1 cellular context compared by ENCODE assay signal in genomic region chr11:313787-314547, GRCh38.
TF ChIP-seq lines count a peak whose summit lies in the region.

Gene IFITM1, plus strand, starts transcription at chr11:314040. Its CDS starts 131 bp downstream, at chr11:314171.

TF ChIP-seq in GM12878, 131 proteins besides CTCF, POLR2A, EP300 and RAD21 (continued from another document and continues in another):
- TF ChIP-seq RELB (IDR thresholded peaks at IDR 0.05; ENCODE audit: low read depth) (peak; percentile 67; the same call in 1 of the 2 replicates), RUNX3 (IDR thresholded peaks at IDR 0.05; ENCODE audit: low read length) (peak; percentile 85), SMAD5 (IDR thresholded peaks at IDR 0.05; ENCODE audit: low read depth) (peak; percentile 76; the same call in 1 of the 2 replicates), ZNF24 (IDR thresholded peaks at IDR 0.05) (no peak), DPF2 (IDR thresholded peaks at IDR 0.05) (peak; percentile 67), ATF3 (IDR thresholded peaks at IDR 0.05; ENCODE audit: borderline replicate concordance, extremely low read depth, low read depth, low read length) (no peak), SMARCA5 (IDR thresholded peaks at IDR 0.05) (peak; percentile 74; the same call in 1 of the 2 replicates), IKZF2 (IDR thresholded peaks at IDR 0.05) (peak; percentile 56 to 58; a peak in 2 of 4 replicates), STAT1 (conservative IDR thresholded peaks at IDR 0.05) (peak; percentile 77; the same call in 1 of the 2 replicates), SREBF2 (IDR thresholded peaks at IDR 0.05; ENCODE audit: low read length) (no peak), JUND (IDR thresholded peaks at IDR 0.05; ENCODE audit: low read depth, low read length) (no peak), SIN3A (IDR thresholded peaks at IDR 0.05; ENCODE audit: low read depth, low read length) (peak; percentile 77; the same call in 1 of the 2 replicates), CEBPB (IDR thresholded peaks at IDR 0.05; ENCODE audit: borderline replicate concordance in 1 of 2, low read depth in 2 of 2, low read length in 2 of 2) (no peak), CREM (IDR thresholded peaks at IDR 0.05; ENCODE audit: low read depth) (0 out of 2 replicates have a peak, but pooled peaks have one; percentile 7), PML (IDR thresholded peaks at IDR 0.05; ENCODE audit: low read length) (peak; percentile 91; the same call in 1 of the 2 replicates), CHD2 (IDR thresholded peaks at IDR 0.05; ENCODE audit: borderline replicate concordance, low read depth, low read length) (0 out of 2 replicates have a peak, but pooled peaks have one; percentile 26), NR2C1 (IDR thresholded peaks at IDR 0.05) (no peak), RBBP5 (conservative IDR thresholded peaks at IDR 0.05) (no peak), BCL3 (IDR thresholded peaks at IDR 0.05; ENCODE audit: borderline replicate concordance, insufficient read depth, low read depth, low read length, poor library complexity, severe bottlenecking) (peak; percentile 18), TAF1 (IDR thresholded peaks at IDR 0.05; ENCODE audit: borderline replicate concordance, low read depth, low read length) (peak; percentile 91), MTA3 (IDR thresholded peaks at IDR 0.05; ENCODE audit: borderline replicate concordance, low read length) (no peak), RAD51 (IDR thresholded peaks at IDR 0.05) (peak; percentile 50; the same call in 1 of the 2 replicates), SIX5 (IDR thresholded peaks at IDR 0.05; ENCODE audit: low read depth, low read length, severe bottlenecking) (peak; percentile 53), YY1 (IDR thresholded peaks at IDR 0.05; ENCODE audit: low read depth, low read length) (0 out of 2 replicates have a peak, but pooled peaks have one; percentile 16), PRDM15 (CRISPR knock-in tag; IDR thresholded peaks at IDR 0.05) (no peak), GABPA (IDR thresholded peaks at IDR 0.05; ENCODE audit: low read depth) (no peak), GATAD2B (conservative IDR thresholded peaks at IDR 0.05; ENCODE audit: low read depth) (peak; percentile 43; the same call in 1 of the 2 replicates), JUNB (IDR thresholded peaks at IDR 0.05) (0 out of 2 replicates have a peak, but pooled peaks have one; percentile 9), TCF12 (IDR thresholded peaks at IDR 0.05; ENCODE audit: low read depth, low read length) (no peak), HDGF (IDR thresholded peaks at IDR 0.05) (peak; percentile 94), MTA2 (IDR thresholded peaks at IDR 0.05; ENCODE audit: low read depth) (peak; percentile 44; the same call in 1 of the 2 replicates), TBL1XR1 (IDR thresholded peaks at IDR 0.05; ENCODE audit: low read depth, low read length) (no peak), MXI1 (IDR thresholded peaks at IDR 0.05; ENCODE audit: low read depth, low read length) (peak; percentile 45; the same call in 1 of the 2 replicates), MEF2A (IDR thresholded peaks at IDR 0.05; ENCODE audit: insufficient read depth, low read depth, low read length) (0 out of 2 replicates have a peak, but pooled peaks have one; percentile 22), ZBTB40 (IDR thresholded peaks at IDR 0.05; ENCODE audit: borderline replicate concordance) (no peak), IKZF1 (conservative IDR thresholded peaks at IDR 0.05) (peak; percentile 79), HDAC6 (IDR thresholded peaks at IDR 0.05; ENCODE audit: unreplicated experiment) (peak; percentile 53), ZNF384 (IDR thresholded peaks at IDR 0.05; ENCODE audit: borderline replicate concordance, low read depth, low read length) (no peak), BACH1 (IDR thresholded peaks at IDR 0.05; ENCODE audit: borderline replicate concordance) (peak; percentile 34; the same call in 1 of the 2 replicates), RCOR1 (conservative IDR thresholded peaks at IDR 0.05; ENCODE audit: low read depth, low read length) (0 out of 2 replicates have a peak, but pooled peaks have one; percentile 68), SPI1 (IDR thresholded peaks at IDR 0.05; ENCODE audit: borderline replicate concordance, insufficient read depth, low read depth, low read length) (no peak; the same call in 1 of the 2 replicates), CREB1 (IDR thresholded peaks at IDR 0.05; ENCODE audit: low read depth) (0 out of 2 replicates have a peak, but pooled peaks have one; percentile 22), CBX3 (IDR thresholded peaks at IDR 0.05; ENCODE audit: borderline replicate concordance, low read depth) (no peak), ETV6 (conservative IDR thresholded peaks at IDR 0.05 in 1 of 2, IDR thresholded peaks at IDR 0.05 in 1 of 2; ENCODE audit: borderline replicate concordance in 1 of 2, low read depth in 1 of 2) (peak in 1 of 2 experiments; percentile 87; a peak in 2 of 4 replicates), EZH2 (IDR thresholded peaks at IDR 0.05; ENCODE audit: borderline replicate concordance, control insufficient read depth, low read depth, low read length) (no peak), LARP7 (IDR thresholded peaks at IDR 0.05) (peak; percentile 35; the same call in 1 of the 2 replicates)
- TF ChIP-seq, protein P1, sequence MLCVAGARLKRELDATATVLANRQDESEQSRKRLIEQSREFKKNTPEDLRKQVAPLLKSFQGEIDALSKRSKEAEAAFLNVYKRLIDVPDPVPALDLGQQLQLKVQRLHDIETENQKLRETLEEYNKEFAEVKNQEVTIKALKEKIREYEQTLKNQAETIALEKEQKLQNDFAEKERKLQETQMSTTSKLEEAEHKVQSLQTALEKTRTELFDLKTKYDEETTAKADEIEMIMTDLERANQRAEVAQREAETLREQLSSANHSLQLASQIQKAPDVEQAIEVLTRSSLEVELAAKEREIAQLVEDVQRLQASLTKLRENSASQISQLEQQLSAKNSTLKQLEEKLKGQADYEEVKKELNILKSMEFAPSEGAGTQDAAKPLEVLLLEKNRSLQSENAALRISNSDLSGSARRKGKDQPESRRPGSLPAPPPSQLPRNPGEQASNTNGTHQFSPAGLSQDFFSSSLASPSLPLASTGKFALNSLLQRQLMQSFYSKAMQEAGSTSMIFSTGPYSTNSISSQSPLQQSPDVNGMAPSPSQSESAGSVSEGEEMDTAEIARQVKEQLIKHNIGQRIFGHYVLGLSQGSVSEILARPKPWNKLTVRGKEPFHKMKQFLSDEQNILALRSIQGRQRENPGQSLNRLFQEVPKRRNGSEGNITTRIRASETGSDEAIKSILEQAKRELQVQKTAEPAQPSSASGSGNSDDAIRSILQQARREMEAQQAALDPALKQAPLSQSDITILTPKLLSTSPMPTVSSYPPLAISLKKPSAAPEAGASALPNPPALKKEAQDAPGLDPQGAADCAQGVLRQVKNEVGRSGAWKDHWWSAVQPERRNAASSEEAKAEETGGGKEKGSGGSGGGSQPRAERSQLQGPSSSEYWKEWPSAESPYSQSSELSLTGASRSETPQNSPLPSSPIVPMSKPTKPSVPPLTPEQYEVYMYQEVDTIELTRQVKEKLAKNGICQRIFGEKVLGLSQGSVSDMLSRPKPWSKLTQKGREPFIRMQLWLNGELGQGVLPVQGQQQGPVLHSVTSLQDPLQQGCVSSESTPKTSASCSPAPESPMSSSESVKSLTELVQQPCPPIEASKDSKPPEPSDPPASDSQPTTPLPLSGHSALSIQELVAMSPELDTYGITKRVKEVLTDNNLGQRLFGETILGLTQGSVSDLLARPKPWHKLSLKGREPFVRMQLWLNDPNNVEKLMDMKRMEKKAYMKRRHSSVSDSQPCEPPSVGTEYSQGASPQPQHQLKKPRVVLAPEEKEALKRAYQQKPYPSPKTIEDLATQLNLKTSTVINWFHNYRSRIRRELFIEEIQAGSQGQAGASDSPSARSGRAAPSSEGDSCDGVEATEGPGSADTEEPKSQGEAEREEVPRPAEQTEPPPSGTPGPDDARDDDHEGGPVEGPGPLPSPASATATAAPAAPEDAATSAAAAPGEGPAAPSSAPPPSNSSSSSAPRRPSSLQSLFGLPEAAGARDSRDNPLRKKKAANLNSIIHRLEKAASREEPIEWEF (IDR thresholded peaks at IDR 0.05; ENCODE audit: insufficient replicate concordance, low read depth, low read length), result no peak
- TF ChIP-seq, protein P2, sequence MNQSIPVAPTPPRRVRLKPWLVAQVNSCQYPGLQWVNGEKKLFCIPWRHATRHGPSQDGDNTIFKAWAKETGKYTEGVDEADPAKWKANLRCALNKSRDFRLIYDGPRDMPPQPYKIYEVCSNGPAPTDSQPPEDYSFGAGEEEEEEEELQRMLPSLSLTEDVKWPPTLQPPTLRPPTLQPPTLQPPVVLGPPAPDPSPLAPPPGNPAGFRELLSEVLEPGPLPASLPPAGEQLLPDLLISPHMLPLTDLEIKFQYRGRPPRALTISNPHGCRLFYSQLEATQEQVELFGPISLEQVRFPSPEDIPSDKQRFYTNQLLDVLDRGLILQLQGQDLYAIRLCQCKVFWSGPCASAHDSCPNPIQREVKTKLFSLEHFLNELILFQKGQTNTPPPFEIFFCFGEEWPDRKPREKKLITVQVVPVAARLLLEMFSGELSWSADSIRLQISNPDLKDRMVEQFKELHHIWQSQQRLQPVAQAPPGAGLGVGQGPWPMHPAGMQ (IDR thresholded peaks at IDR 0.05; ENCODE audit: borderline replicate concordance), result no peak
